14 cellular contexts compared by ENCODE assay signal in genomic region chr10:13340068-13340467, GRCh38. TPM values are rescaled to one million over a fixed set of nuclear protein-coding genes. Genes with fewer than 3 reads are reported as not detected.
DNase-seq lines count a peak whose midpoint lies in the region; ATAC-seq, FAIRE-seq and TF ChIP-seq lines count a peak whose summit lies in the region.
"Had no signal": no experiment of that assay in that cellular context is flagged by ENCODE, and none has a peak within 500 bp of the region (broad histone marks: within the 10 kb centered on the region; RNA-seq: fewer than 3 reads in every experiment).

No MANE protein-coding gene starts in this region.

- H3K4me3 ChIP-seq in gastrocnemius medialis (peak overlapping the region; percentile 4 to 30 (median 14)), HepG2 (replicated peaks in 1 of 3; ENCODE audit: insufficient read depth in 1 of 3, low read depth in 2 of 3, low read length in 3 of 3) (no peak overlapping the region)
- H3K4me3 ChIP-seq: GM23248 had no signal

- ATAC-seq in activated T-cell treated with anti-CD3 and anti-CD28 coated beads, Interleukin-2, amount 50 U/mL, for 72 hours (replicated peaks in 1 of 2), result no peak
- peak; percentile 10 for ATAC-seq in HG03439 (IDR thresholded peaks at IDR 0.05; ENCODE audit: unreplicated experiment)
- ATAC-seq in gastrocnemius medialis, result peak; percentile 85 to 86
- ATAC-seq in HG03460 (IDR thresholded peaks at IDR 0.05; ENCODE audit: unreplicated experiment), result no peak
- no peak for ATAC-seq in HepG2

- no peak overlapping the region for H3K9ac ChIP-seq in HepG2 (ENCODE audit: insufficient read depth, low read depth, low read length)
- H3K9ac ChIP-seq: GM23248 had no signal

- TF ChIP-seq EP300 in HepG2 (IDR thresholded peaks at IDR 0.05; ENCODE audit: low read depth in 2 of 2, low read length in 2 of 2) (no peak), HepG2 (CRISPR knock-in tag; IDR thresholded peaks at IDR 0.05; ENCODE audit: borderline replicate concordance) (no peak)

- H3K36me3 Mint-ChIP-seq in activated T-cell treated with anti-CD3 and anti-CD28 coated beads, Interleukin-2, amount 50 U/mL, for 72 hours (ENCODE audit: insufficient read depth in 2 of 2), result peaks cover 8 to 9% of the 10 kb centered on the region in 2 donors
- H3K36me3 Mint-ChIP-seq in brain, result peaks cover 59% of the 10 kb centered on the region

- peak overlapping the region; percentile 81 for H3K27ac Mint-ChIP-seq in activated T-cell treated with anti-CD3 and anti-CD28 coated beads, Interleukin-2, amount 50 U/mL, for 72 hours
- H3K27ac Mint-ChIP-seq in brain, result peak overlapping the region in 4 of 5 experiments; percentile 12 to 89 (median 78)

- no peak for FAIRE-seq in HepG2 (lab: Jason Lieb, UNC)
- FAIRE-seq: TTC549 had no signal

- no peak overlapping the region for H2AFZ ChIP-seq in HepG2 (ENCODE audit: low read length)
- H2AFZ ChIP-seq: GM23248 had no signal

- no peak for DNase-seq in activated T-cell treated with anti-CD3 and anti-CD28 coated beads, Interleukin-2, amount 50 U/mL, for 72 hours
- no peak for DNase-seq in activated T-cell treated with anti-CD3 and anti-CD28 coated beads, Interleukin-2, amount 50 U/mL, for 1 hour
- DNase-seq in gastrocnemius medialis, result no peak
- DNase-seq in HepG2 (ENCODE audit: low spot score), result no peak
- DNase-seq in COLO829 (ENCODE audit: low spot score), result no peak
- DNase-seq: anterior cingulate cortex; GM23248; NCI-H526 treated with DMSO at 0.1 percent for 48 hours; spleen; stimulated activated naive CD4-positive, alpha-beta T cell treated with Interleukin-2 at 50 U/mL for 16 hours had no signal

- no peak for TF ChIP-seq RAD21 in HepG2 (CRISPR knock-in tag; IDR thresholded peaks at IDR 0.05)

- H3K9me3 ChIP-seq in gastrocnemius medialis (no peaks in the 10 kb centered on the region), HepG2 (ENCODE audit: low read length) (no peaks in the 10 kb centered on the region)
- H3K9me3 ChIP-seq: spleen had no signal

- H3K27me3 Mint-ChIP-seq in activated T-cell treated with anti-CD3 and anti-CD28 coated beads, Interleukin-2, amount 50 U/mL, for 72 hours (ENCODE audit: low read depth), result no peaks in the 10 kb centered on the region
- no peaks in the 10 kb centered on the region for H3K27me3 Mint-ChIP-seq in brain

- H3K4me3 Mint-ChIP-seq in activated T-cell treated with anti-CD3 and anti-CD28 coated beads, Interleukin-2, amount 50 U/mL, for 72 hours, result peak overlapping the region; percentile 51 to 59
- peak overlapping the region in 1 of 5 experiments; percentile 16 for H3K4me3 Mint-ChIP-seq in brain

- no peak overlapping the region for H3K4me2 ChIP-seq in HepG2 (ENCODE audit: low read depth, low read length)

- TF ChIP-seq POLR2A in gastrocnemius medialis (IDR thresholded peaks at IDR 0.05) (no peak), HepG2 (IDR thresholded peaks at IDR 0.05; ENCODE audit: insufficient read depth in 1 of 2, low read depth in 2 of 2, low read length in 2 of 2) (no peak)

- H4K20me1 ChIP-seq in HepG2 (ENCODE audit: insufficient read depth, low read length), result no peaks in the 10 kb centered on the region

- in situ Hi-C loops in gastrocnemius medialis (cut with MboI; ENCODE audit: low sequenced_read_pairs in 4 of 4) (no loop called here), HepG2 (cut with HindIII; ENCODE audit: extremely low pct_ligation_motif_present, low pct_unique_long_range_greater_than_20kb) (no loop called here)

- peaks cover 36% of the 10 kb centered on the region for H3K4me1 Mint-ChIP-seq in activated T-cell treated with anti-CD3 and anti-CD28 coated beads, Interleukin-2, amount 50 U/mL, for 72 hours (ENCODE audit: low read depth)
- peaks cover 62% of the 10 kb centered on the region for H3K4me1 Mint-ChIP-seq in brain

- no peaks in the 10 kb centered on the region for H3K27me3 ChIP-seq in gastrocnemius medialis
- no peaks in the 10 kb centered on the region for H3K27me3 ChIP-seq in HepG2 (ENCODE audit: control insufficient read depth in 1 of 2, insufficient read depth in 2 of 2, low read length in 2 of 2)
- H3K27me3 ChIP-seq: spleen had no signal

- H3K36me3 ChIP-seq in gastrocnemius medialis, result peaks cover 0 to 11% of the 10 kb centered on the region in 2 donors
- H3K36me3 ChIP-seq in HepG2 (replicated peaks in 1 of 2; ENCODE audit: control insufficient read depth in 1 of 2, insufficient read depth in 2 of 2, low read length in 2 of 2), result peaks cover 6 to 44% of the 10 kb centered on the region in 2 experiments; a peak in 4 of 5 replicates

- H3K9me3 Mint-ChIP-seq in activated T-cell treated with anti-CD3 and anti-CD28 coated beads, Interleukin-2, amount 50 U/mL, for 72 hours, result no peaks in the 10 kb centered on the region
- no peaks in the 10 kb centered on the region for H3K9me3 Mint-ChIP-seq in brain

- POLR2A ChIA-PET in HepG2 (lab: Yijun Ruan, JAX), result no interaction called here

- intact Hi-C loops in gastrocnemius medialis (cut with DNase I; ENCODE audit: low total_unique reads) (no loop called here), HepG2 (cut with micrococcal nuclease; ENCODE audit: unreplicated experiment) (no loop called here)

- peaks cover 27% of the 10 kb centered on the region for H3K79me2 ChIP-seq in HepG2 (ENCODE audit: insufficient read depth, low read length)

- TF ChIP-seq CTCF in brain (conservative IDR thresholded peaks at IDR 0.05) (no peak), gastrocnemius medialis (IDR thresholded peaks at IDR 0.05 in 4 of 5, conservative IDR thresholded peaks at IDR 0.05 in 1 of 5) (no peak), HepG2 (CRISPR knock-in tag; IDR thresholded peaks at IDR 0.05) (no peak)

- WGBS in HepG2 (ENCODE audit: low lambda C conversion rate), result 95% methylated on average over 9 of the region's 9 CpGs

- H3K27ac ChIP-seq in gastrocnemius medialis (peak overlapping the region; percentile 62 to 75 (median 70)), HepG2 (ENCODE audit: extremely low read length, insufficient read depth, low read length) (no peak overlapping the region)
- H3K27ac ChIP-seq: GM23248 had no signal

- CTCF ChIA-PET in HepG2 (lab: Yijun Ruan, JAX; ENCODE audit: low intra/inter-chr PET ratio, low total read pairs), result no interaction called here

- H3K4me1 ChIP-seq in gastrocnemius medialis (peaks cover 9 to 23% of the 10 kb centered on the region in 2 donors), HepG2 (ENCODE audit: insufficient read depth, low read length) (peaks cover 4% of the 10 kb centered on the region)

- BruUV-seq in HepG2 (replicated peaks; lab: Mats Ljungman, UMichigan), result no TSS peak

RNA-seq across cellular contexts. Expression of gene SEPHS1, which starts 8.0 kb away (rescaled TPM):
- total RNA-seq in activated T-cell treated with anti-CD3 and anti-CD28 coated beads, Interleukin-2, amount 50 U/mL, for 72 hours, result 10 to 100 TPM; 44.7 to 48.8 TPM
- polyA plus RNA-seq in brain (ENCODE audit: insufficient read depth, low read depth, low replicate concordance) (124 TPM), HepG2 (2011; rRNA removed) (52.3 and 57.8 TPM in 2 replicates)
- total RNA-seq in gastrocnemius medialis (10 to 100 TPM; 22.4 to 29.7 (median 27.9) TPM), HepG2 (2016; rRNA removed; fragmentation: Illumina TruSeq; extraction: Trizol) (61.5 and 76.0 TPM in 2 replicates)
- 81.7 and 82.0 TPM in 2 replicates for total RNA-seq in HepG2 (2016; cell fraction: cytosol; rRNA removed; fragmentation: Illumina TruSeq; extraction: Trizol; ENCODE audit: low read depth)
- total RNA-seq in HepG2 (2016; cell fraction: insoluble cytoplasmic fraction; rRNA removed; fragmentation: Illumina TruSeq; extraction: Trizol), result 64.7 and 68.6 TPM in 2 replicates
- total RNA-seq in HepG2 (2016; cell fraction: membrane; rRNA removed; fragmentation: Illumina TruSeq; extraction: Trizol), result 145 and 152 TPM in 2 replicates
- 26.6 and 33.5 TPM in 2 replicates for total RNA-seq in HepG2 (2016; cell fraction: nucleus; rRNA removed; fragmentation: Illumina TruSeq; extraction: Trizol)
- polyA plus RNA-seq in HepG2 (2011; cell fraction: cytosol; rRNA removed), result 37.6 and 45.1 TPM in 2 replicates
- 19.5 and 19.9 TPM in 2 replicates for polyA plus RNA-seq in HepG2 (2011; cell fraction: nucleus; rRNA removed)
- 32.9 and 36.4 TPM in 2 replicates for polyA plus RNA-seq in HepG2 (2012)
- 167 and 171 TPM in 2 replicates for polyA plus RNA-seq in HepG2 (2016; cell fraction: cytosol; fragmentation: Illumina TruSeq; extraction: Trizol; ENCODE audit: low read depth)
- polyA plus RNA-seq in HepG2 (2016; cell fraction: insoluble cytoplasmic fraction; fragmentation: Illumina TruSeq; extraction: Trizol; ENCODE audit: low read depth), result 95.6 and 112 TPM in 2 replicates
- polyA plus RNA-seq in HepG2 (2016; cell fraction: membrane; fragmentation: Illumina TruSeq; extraction: Trizol; ENCODE audit: low read depth), result 189 and 199 TPM in 2 replicates
- polyA plus RNA-seq in HepG2 (2016; cell fraction: nucleus; fragmentation: Illumina TruSeq; extraction: Trizol; ENCODE audit: insufficient read depth, low read depth), result 67.4 and 69.2 TPM in 2 replicates
- polyA minus RNA-seq in HepG2 (2011; rRNA and poly(A)+ RNA removed; ENCODE audit: low replicate concordance), result 44.9 and 79.2 TPM in 2 replicates
- 26.9 and 32.6 TPM in 2 replicates for polyA minus RNA-seq in HepG2 (2011; cell fraction: cytosol; rRNA and poly(A)+ RNA removed)
- 18.8 and 19.8 TPM in 2 replicates for polyA minus RNA-seq in HepG2 (2011; cell fraction: nucleus; rRNA and poly(A)+ RNA removed)

RNA-seq across cellular contexts. Expression of gene PHYH, which starts 40.2 kb away (rescaled TPM):
- total RNA-seq in activated T-cell treated with anti-CD3 and anti-CD28 coated beads, Interleukin-2, amount 50 U/mL, for 72 hours, result 10 to 100 TPM; 12.8 to 14.1 TPM
- polyA plus RNA-seq in brain (ENCODE audit: insufficient read depth, low read depth, low replicate concordance), result 37.0 TPM
- 100 to 1,000 TPM; 107 to 147 (median 143) TPM for total RNA-seq in gastrocnemius medialis
- 34.5 and 47.9 TPM in 2 replicates for total RNA-seq in HepG2 (2016; rRNA removed; fragmentation: Illumina TruSeq; extraction: Trizol)
- 17.6 and 21.7 TPM in 2 replicates for total RNA-seq in HepG2 (2016; cell fraction: cytosol; rRNA removed; fragmentation: Illumina TruSeq; extraction: Trizol; ENCODE audit: low read depth)
- 36.1 and 49.8 TPM in 2 replicates for total RNA-seq in HepG2 (2016; cell fraction: insoluble cytoplasmic fraction; rRNA removed; fragmentation: Illumina TruSeq; extraction: Trizol)
- 20.3 and 22.2 TPM in 2 replicates for total RNA-seq in HepG2 (2016; cell fraction: membrane; rRNA removed; fragmentation: Illumina TruSeq; extraction: Trizol)
- total RNA-seq in HepG2 (2016; cell fraction: nucleus; rRNA removed; fragmentation: Illumina TruSeq; extraction: Trizol), result 18.4 and 18.8 TPM in 2 replicates
- polyA plus RNA-seq in HepG2 (2011; rRNA removed), result 27.2 and 37.4 TPM in 2 replicates
- polyA plus RNA-seq in HepG2 (2011; cell fraction: cytosol; rRNA removed), result 27.7 and 38.9 TPM in 2 replicates
- polyA plus RNA-seq in HepG2 (2011; cell fraction: nucleus; rRNA removed), result 12.7 and 24.3 TPM in 2 replicates
- polyA plus RNA-seq in HepG2 (2012), result 47.7 and 75.4 TPM in 2 replicates
- 14.6 and 17.7 TPM in 2 replicates for polyA plus RNA-seq in HepG2 (2016; cell fraction: cytosol; fragmentation: Illumina TruSeq; extraction: Trizol; ENCODE audit: low read depth)
- 78.2 and 81.4 TPM in 2 replicates for polyA plus RNA-seq in HepG2 (2016; cell fraction: insoluble cytoplasmic fraction; fragmentation: Illumina TruSeq; extraction: Trizol; ENCODE audit: low read depth)
- 22.5 and 25.2 TPM in 2 replicates for polyA plus RNA-seq in HepG2 (2016; cell fraction: membrane; fragmentation: Illumina TruSeq; extraction: Trizol; ENCODE audit: low read depth)
- polyA plus RNA-seq in HepG2 (2016; cell fraction: nucleus; fragmentation: Illumina TruSeq; extraction: Trizol; ENCODE audit: insufficient read depth, low read depth), result 38.1 and 38.4 TPM in 2 replicates
- polyA minus RNA-seq in HepG2 (2011; rRNA and poly(A)+ RNA removed; ENCODE audit: low replicate concordance), result 7.2 and 13.5 TPM in 2 replicates
- polyA minus RNA-seq in HepG2 (2011; cell fraction: cytosol; rRNA and poly(A)+ RNA removed), result 9.4 and 13.2 TPM in 2 replicates
- 12.2 and 17.8 TPM in 2 replicates for polyA minus RNA-seq in HepG2 (2011; cell fraction: nucleus; rRNA and poly(A)+ RNA removed)

Comparison
In these comparisons a context has a peak if more than half of its experiments do, and no peak if none do; other contexts are left out.
1. ATAC-seq: peak in HG03439 (single experiment) and gastrocnemius medialis (2 of 2); none in activated T-cell treated with anti-CD3 and anti-CD28 coated beads, Interleukin-2, amount 50 U/mL, for 72 hours (0 of 2), HG03460 (single experiment) and HepG2 (single experiment).
2. H3K4me3 ChIP-seq: peak in gastrocnemius medialis (4 of 4); none in HepG2 (0 of 3).